In genomic region chr12:33129500-33129899, GRCh38 we compare ENCODE assay signal across 37 cellular contexts.
A peak's percentile ranks its signal among the peaks of the same experiment; 100 is the strongest.
DNase-seq lines count a peak whose midpoint lies in the region; ATAC-seq, FAIRE-seq and TF ChIP-seq lines count a peak whose summit lies in the region.
"Had no signal": no experiment of that assay in that cellular context is flagged by ENCODE, and none has a peak within 500 bp of the region (broad histone marks: within the 10 kb centered on the region; RNA-seq: fewer than 3 reads in every experiment).

No MANE protein-coding gene starts in this region.

- H3K9ac ChIP-seq in PC-3 (ENCODE audit: low read length) (no peak overlapping the region), H1 (replicated peaks in 1 of 4; ENCODE audit: extremely low read depth in 1 of 4, low read depth in 3 of 4, low read length in 3 of 4) (no peak overlapping the region)
- H3K9ac ChIP-seq: BLaER1; BLaER1 treated with 17β-estradiol and CSF1 and Interleukin-3, amounts not matched to agents 10 nM and 100 nM had no signal

- no peaks in the 10 kb centered on the region for H3K4me1 Mint-ChIP-seq in stimulated activated naive CD8-positive, alpha-beta T cell treated with anti-CD3 and anti-CD28 coated beads, Interleukin-15, amount 100 ng/mL, for 72 hours
- H3K4me1 Mint-ChIP-seq: B cell; CD14-positive monocyte; CD4-positive, alpha-beta memory T cell; CD4-positive, CD25-positive, alpha-beta regulatory T cell; CD8-positive, alpha-beta memory T cell had no signal

- H4K8ac ChIP-seq in H1 (ENCODE audit: extremely low read depth, insufficient read depth, low read length), result no peak overlapping the region

- no peak overlapping the region for H2BK120ac ChIP-seq in H1 (replicated peaks; ENCODE audit: low read depth, low read length)

- no peak overlapping the region for H2BK5ac ChIP-seq in H1 (ENCODE audit: low read depth, low read length)

- 100% methylated on average over 1 of the region's 1 CpG; no CpG with 5 or more reads in 1 of the 2 experiments for WGBS in H1 (ENCODE audit: extremely low coverage in 1 of 2, insufficient coverage in 1 of 2, insufficient read length in 1 of 2, insufficient replicate concordance in 2 of 2, low coverage in 1 of 2, low lambda C conversion rate in 2 of 2, missing lambda C conversion rate in 1 of 2), 2 experiments

- POLR2A ChIA-PET in PC-3 (lab: Charles Lee; ENCODE audit: unreplicated experiment), result no interaction called here
- POLR2A ChIA-PET in H1 (lab: Charles Lee; ENCODE audit: partially characterized antibody), result no interaction called here

- peak overlapping the region; percentile 57 for H3K27ac ChIP-seq in PC-3 (ENCODE audit: low read length)
- H3K27ac ChIP-seq in H1 (ENCODE audit: low read depth, low read length), result no peak overlapping the region
- H3K27ac ChIP-seq: 22Rv1; A549; BLaER1; BLaER1 treated with 17β-estradiol and CSF1 and Interleukin-3, amounts not matched to agents 10 nM and 100 nM; C4-2B had no signal

- no peak overlapping the region for H3K18ac ChIP-seq in H1 (ENCODE audit: extremely low read depth, low read length)

- FAIRE-seq in bronchial epithelial cell (lab: Jason Lieb, UNC), result no peak
- FAIRE-seq in H1 (lab: Jason Lieb, UNC), result no peak
- FAIRE-seq: A204.1, A549, D721Med had no signal

- H3K4me3 ChIP-seq in PC-3 (ENCODE audit: low read length), result no peak overlapping the region
- no peak overlapping the region for H3K4me3 ChIP-seq in bronchial epithelial cell (ENCODE audit: low read depth, low read length)
- no peak overlapping the region for H3K4me3 ChIP-seq in H1 (ENCODE audit: extremely low read depth in 1 of 4, insufficient read depth in 2 of 4, low read depth in 3 of 4, low read length in 4 of 4)
- no peak overlapping the region for H3K4me3 ChIP-seq in epithelial cell of esophagus (ENCODE audit: low read length)
- H3K4me3 ChIP-seq: A549; BLaER1; BLaER1 treated with 17β-estradiol and CSF1 and Interleukin-3, amounts not matched to agents 10 nM and 100 nM had no signal

- no peak overlapping the region for H3K4me3 Mint-ChIP-seq in stimulated activated naive CD8-positive, alpha-beta T cell treated with anti-CD3 and anti-CD28 coated beads, Interleukin-15, amount 100 ng/mL, for 72 hours
- H3K4me3 Mint-ChIP-seq: B cell; CD14-positive monocyte; CD4-positive, alpha-beta memory T cell; CD4-positive, alpha-beta T cell; CD4-positive, CD25-positive, alpha-beta regulatory T cell; CD8-positive, alpha-beta memory T cell; CD8-positive, alpha-beta T cell had no signal

- TF ChIP-seq CTCF in PC-3 (conservative IDR thresholded peaks at IDR 0.05; ENCODE audit: low read depth, low read length) (no peak), bronchial epithelial cell (IDR thresholded peaks at IDR 0.05; ENCODE audit: insufficient read depth, low read length, severe bottlenecking) (no peak), H1 (IDR thresholded peaks at IDR 0.05; ENCODE audit: control extremely low read depth in 1 of 3, insufficient read depth in 1 of 3, low read depth in 1 of 3, low read length in 3 of 3) (no peak), epithelial cell of esophagus (IDR thresholded peaks at IDR 0.05; ENCODE audit: insufficient read depth, low read depth, low read length, missing control alignments) (no peak)

- no peaks in the 10 kb centered on the region for H4K20me1 ChIP-seq in PC-3 (ENCODE audit: low read length)
- H4K20me1 ChIP-seq in H1 (replicated peaks in 1 of 2; ENCODE audit: control insufficient read depth in 1 of 2, insufficient read depth in 2 of 2, low read length in 2 of 2), result no peaks in the 10 kb centered on the region
- H4K20me1 ChIP-seq: BLaER1; BLaER1 treated with 17β-estradiol and CSF1 and Interleukin-3, amounts not matched to agents 10 nM and 100 nM had no signal

- no peak for TF ChIP-seq POLR2A in H1 (IDR thresholded peaks at IDR 0.05; ENCODE audit: control extremely low read depth in 1 of 2, low read depth in 2 of 2, low read length in 2 of 2)

- H2BK12ac ChIP-seq in H1 (ENCODE audit: low read depth, low read length), result no peak overlapping the region

- H3K79me1 ChIP-seq in H1 (ENCODE audit: low read depth, low read length), result no peaks in the 10 kb centered on the region

- intact Hi-C loops in PC-3 (cut with micrococcal nuclease), result loop anchor here (10.0 kb wide), 1 partner anchor 375 kb away; the partner anchor contains the start of gene YARS2

- H3K27me3 Mint-ChIP-seq in stimulated activated naive CD8-positive, alpha-beta T cell treated with anti-CD3 and anti-CD28 coated beads, Interleukin-15, amount 100 ng/mL, for 72 hours, result no peaks in the 10 kb centered on the region
- H3K27me3 Mint-ChIP-seq: B cell; CD4-positive, alpha-beta memory T cell; CD4-positive, alpha-beta T cell; CD4-positive, CD25-positive, alpha-beta regulatory T cell had no signal

- H3K27me3 ChIP-seq in PC-3 (ENCODE audit: low read length) (no peaks in the 10 kb centered on the region), bronchial epithelial cell (ENCODE audit: control insufficient read depth, insufficient read depth, low read length) (no peaks in the 10 kb centered on the region), H1 (replicated peaks in 1 of 4; ENCODE audit: control insufficient read depth in 3 of 4, extremely low read depth in 1 of 4, insufficient read depth in 3 of 4, low read length in 3 of 4) (no peaks in the 10 kb centered on the region)
- H3K27me3 ChIP-seq: BE2C; BLaER1; BLaER1 treated with 17β-estradiol and CSF1 and Interleukin-3, amounts not matched to agents 10 nM and 100 nM had no signal

- H3K36me3 ChIP-seq in PC-3 (ENCODE audit: low read depth, low read length) (no peaks in the 10 kb centered on the region), bronchial epithelial cell (ENCODE audit: control insufficient read depth, insufficient read depth, low read length) (no peaks in the 10 kb centered on the region), H1 (ENCODE audit: control insufficient read depth in 2 of 4, insufficient read depth in 4 of 4, low read length in 3 of 4) (no peaks in the 10 kb centered on the region)
- H3K36me3 ChIP-seq: BE2C; BLaER1; BLaER1 treated with 17β-estradiol and CSF1 and Interleukin-3, amounts not matched to agents 10 nM and 100 nM had no signal

- H3K9me3 Mint-ChIP-seq in stimulated activated naive CD8-positive, alpha-beta T cell treated with anti-CD3 and anti-CD28 coated beads, Interleukin-15, amount 100 ng/mL, for 72 hours, result peaks cover 5 to 6% of the 10 kb centered on the region in 2 donors
- H3K9me3 Mint-ChIP-seq: CD4-positive, alpha-beta T cell had no signal

- no peak overlapping the region for H3K4ac ChIP-seq in H1 (replicated peaks; ENCODE audit: insufficient read length, low read depth, low read length)

- no peak overlapping the region for H4K5ac ChIP-seq in H1 (ENCODE audit: insufficient read length, low read depth, low read length)

- DNase-seq in PC-3, result peak; percentile 51
- DNase-seq in bronchial epithelial cell (ENCODE audit: low read depth), result peak; percentile 15
- DNase-seq in H1 (ENCODE audit: low read depth in 1 of 2, low spot score in 2 of 2), result no peak
- DNase-seq in epithelial cell of esophagus (ENCODE audit: low read depth), result peak; percentile 16
- DNase-seq in NCI-H526 treated with DMSO at 0.1 percent for 48 hours (lab: John Stamatoyannopoulos, UW), result no peak
- no peak for DNase-seq in NCI-H526 (lab: John Stamatoyannopoulos, UW)
- DNase-seq in NCI-H2107 (lab: John Stamatoyannopoulos, UW), result no peak
- no peak for DNase-seq in stimulated activated naive CD8-positive, alpha-beta T cell treated with anti-CD3 and anti-CD28 coated beads, Interleukin-15, amount 100 ng/mL, for 72 hours
- DNase-seq: 8988T; ACHN; AML-193; BE2C; C1 segment of cervical spinal cord; Caco-2; Calu3; CD4-positive, alpha-beta memory T cell; CD4-positive, alpha-beta T cell; CD4-positive, CD25-positive, alpha-beta regulatory T cell; CD8-positive, alpha-beta memory T cell; CD8-positive, alpha-beta T cell; COR-L47; DMS 273 treated with DMSO at 0.1 percent for 48 hours; DMS153; DMS53; DMS79; DMS79 treated with DMSO at 0.1 percent for 48 hours; DND-41; EL had no signal

- H3K9me3 ChIP-seq in PC-3 (ENCODE audit: low read length), result no peaks in the 10 kb centered on the region
- H3K9me3 ChIP-seq in H1 (ENCODE audit: insufficient read depth in 2 of 2, low read depth in 1 of 2, low read length in 1 of 2), result no peaks in the 10 kb centered on the region; a peak in 1 of 4 replicates
- H3K9me3 ChIP-seq: A549; BE2C; BLaER1; BLaER1 treated with 17β-estradiol and CSF1 and Interleukin-3, amounts not matched to agents 10 nM and 100 nM; Caco-2 had no signal

- H2BK20ac ChIP-seq in H1 (ENCODE audit: low read length), result no peak overlapping the region

- no peak overlapping the region for H4K91ac ChIP-seq in H1 (replicated peaks; ENCODE audit: insufficient read length, low read length)

- H2BK15ac ChIP-seq in H1 (ENCODE audit: low read length), result no peak overlapping the region

- peak overlapping the region; percentile 26 for H3K4me2 ChIP-seq in PC-3 (ENCODE audit: low read length)
- H3K4me2 ChIP-seq in H1 (ENCODE audit: insufficient read depth in 1 of 2, low read depth in 2 of 2, low read length in 2 of 2), result no peak overlapping the region
- H3K4me2 ChIP-seq: A549; BLaER1; BLaER1 treated with 17β-estradiol and CSF1 and Interleukin-3, amounts not matched to agents 10 nM and 100 nM had no signal

- no peak overlapping the region for H3K56ac ChIP-seq in H1 (replicated peaks; ENCODE audit: insufficient read length, low read depth, low read length)

- H3K27ac Mint-ChIP-seq in stimulated activated naive CD8-positive, alpha-beta T cell treated with anti-CD3 and anti-CD28 coated beads, Interleukin-15, amount 100 ng/mL, for 72 hours, result no peak overlapping the region
- H3K27ac Mint-ChIP-seq: B cell; CD14-positive monocyte; CD4-positive, alpha-beta memory T cell; CD4-positive, alpha-beta T cell; CD4-positive, CD25-positive, alpha-beta regulatory T cell; CD8-positive, alpha-beta memory T cell; CD8-positive, alpha-beta T cell had no signal

- peaks cover 7% of the 10 kb centered on the region for H3K4me1 ChIP-seq in PC-3 (ENCODE audit: insufficient read depth, low read length)
- no peaks in the 10 kb centered on the region for H3K4me1 ChIP-seq in H1 (replicated peaks in 1 of 4; ENCODE audit: control insufficient read depth in 3 of 4, insufficient read depth in 4 of 4, low read length in 3 of 4)
- H3K4me1 ChIP-seq: A549; BE2C; BLaER1; BLaER1 treated with 17β-estradiol and CSF1 and Interleukin-3, amounts not matched to agents 10 nM and 100 nM; Caco-2 had no signal

- CTCF ChIA-PET in PC-3 (lab: Charles Lee), result no interaction called here
- CTCF ChIA-PET in H1 (lab: Charles Lee; ENCODE audit: partially characterized antibody), result no interaction called here

- no peaks in the 10 kb centered on the region for H3K23me2 ChIP-seq in H1 (ENCODE audit: low read depth, low read length)

- no TSS peak for BruUV-seq in PC-3 (replicated peaks; lab: Mats Ljungman, UMichigan)

- no peak for TF ChIP-seq RAD21 in H1 (IDR thresholded peaks at IDR 0.05 in 1 of 2, conservative IDR thresholded peaks at IDR 0.05 in 1 of 2; ENCODE audit: low read depth in 2 of 2, low read length in 2 of 2)

- H3K23ac ChIP-seq in H1 (ENCODE audit: insufficient read length), result no peak overlapping the region

- H2AFZ ChIP-seq in PC-3 (ENCODE audit: low read length) (no peak overlapping the region), H1 (ENCODE audit: low read length) (peak overlapping the region; percentile 66; the same call in 1 of the 2 replicates)

- no peak for TF ChIP-seq EP300 in H1 (IDR thresholded peaks at IDR 0.05; ENCODE audit: borderline replicate concordance in 1 of 2, low read depth in 2 of 2, low read length in 2 of 2)

- no peak overlapping the region for H2AK5ac ChIP-seq in H1 (ENCODE audit: low read depth, low read length)

- H3F3A ChIP-seq in PC-3 (ENCODE audit: low read length, unreplicated experiment), result no peaks in the 10 kb centered on the region

- H3K14ac ChIP-seq in H1 (ENCODE audit: insufficient read length), result no peak overlapping the region

- peak; percentile 94 for ATAC-seq in PC-3
- ATAC-seq in stimulated activated naive CD8-positive, alpha-beta T cell treated with anti-CD3 and anti-CD28 coated beads, Interleukin-15, amount 100 ng/mL, for 72 hours, result no peak
- ATAC-seq: A549; CD8-positive, alpha-beta T cell had no signal

- no peaks in the 10 kb centered on the region for H3K79me2 ChIP-seq in PC-3 (ENCODE audit: low read length)
- H3K79me2 ChIP-seq in H1 (ENCODE audit: control insufficient read depth in 1 of 2, insufficient read depth in 2 of 2, low read length in 2 of 2), result no peaks in the 10 kb centered on the region

- H3K9me2 ChIP-seq in PC-3 (replicated peaks; ENCODE audit: low read length), result no peaks in the 10 kb centered on the region

Comparison
In these comparisons a context has a peak if more than half of its experiments do, and no peak if none do; other contexts are left out.
1. DNase-seq: peak in PC-3 (single experiment), bronchial epithelial cell (single experiment) and epithelial cell of esophagus (single experiment); none in H1 (0 of 2), NCI-H526 treated with DMSO at 0.1 percent for 48 hours (single experiment), NCI-H526 (0 of 2), NCI-H2107 (single experiment) and stimulated activated naive CD8-positive, alpha-beta T cell treated with anti-CD3 and anti-CD28 coated beads, Interleukin-15, amount 100 ng/mL, for 72 hours (0 of 2).